In the genomic region with DNA sequence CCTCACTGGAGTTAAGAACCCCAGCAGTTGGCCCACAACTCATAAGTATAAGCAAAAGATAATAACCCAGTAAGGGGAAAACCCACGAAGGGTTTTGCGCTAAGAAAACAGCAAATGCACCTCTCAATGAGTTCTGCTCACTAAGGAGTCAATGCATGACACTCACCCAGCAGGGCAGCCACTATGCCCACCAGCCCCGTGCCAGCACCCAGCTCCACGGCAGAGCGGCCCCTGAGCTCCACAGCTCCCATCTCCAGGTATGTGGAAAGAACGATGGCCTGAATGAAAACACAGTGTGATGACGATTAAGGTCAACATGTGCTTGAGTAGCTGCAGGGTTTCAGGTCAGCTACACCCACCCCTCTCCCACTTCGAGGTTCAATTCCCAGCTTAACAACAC, we compare ENCODE assay signal across 2 cellular contexts.
TF ChIP-seq lines count a peak whose summit lies in the region.

No MANE protein-coding gene starts in this region.

TF ChIP-seq in HepG2, 621 proteins besides CTCF, POLR2A, EP300 and RAD21:
- TF ChIP-seq SALL1 (CRISPR knock-in tag; IDR thresholded peaks at IDR 0.05): 0 out of 2 replicates have a peak, but pooled peaks have one; percentile 11
- TF ChIP-seq, protein P1, sequence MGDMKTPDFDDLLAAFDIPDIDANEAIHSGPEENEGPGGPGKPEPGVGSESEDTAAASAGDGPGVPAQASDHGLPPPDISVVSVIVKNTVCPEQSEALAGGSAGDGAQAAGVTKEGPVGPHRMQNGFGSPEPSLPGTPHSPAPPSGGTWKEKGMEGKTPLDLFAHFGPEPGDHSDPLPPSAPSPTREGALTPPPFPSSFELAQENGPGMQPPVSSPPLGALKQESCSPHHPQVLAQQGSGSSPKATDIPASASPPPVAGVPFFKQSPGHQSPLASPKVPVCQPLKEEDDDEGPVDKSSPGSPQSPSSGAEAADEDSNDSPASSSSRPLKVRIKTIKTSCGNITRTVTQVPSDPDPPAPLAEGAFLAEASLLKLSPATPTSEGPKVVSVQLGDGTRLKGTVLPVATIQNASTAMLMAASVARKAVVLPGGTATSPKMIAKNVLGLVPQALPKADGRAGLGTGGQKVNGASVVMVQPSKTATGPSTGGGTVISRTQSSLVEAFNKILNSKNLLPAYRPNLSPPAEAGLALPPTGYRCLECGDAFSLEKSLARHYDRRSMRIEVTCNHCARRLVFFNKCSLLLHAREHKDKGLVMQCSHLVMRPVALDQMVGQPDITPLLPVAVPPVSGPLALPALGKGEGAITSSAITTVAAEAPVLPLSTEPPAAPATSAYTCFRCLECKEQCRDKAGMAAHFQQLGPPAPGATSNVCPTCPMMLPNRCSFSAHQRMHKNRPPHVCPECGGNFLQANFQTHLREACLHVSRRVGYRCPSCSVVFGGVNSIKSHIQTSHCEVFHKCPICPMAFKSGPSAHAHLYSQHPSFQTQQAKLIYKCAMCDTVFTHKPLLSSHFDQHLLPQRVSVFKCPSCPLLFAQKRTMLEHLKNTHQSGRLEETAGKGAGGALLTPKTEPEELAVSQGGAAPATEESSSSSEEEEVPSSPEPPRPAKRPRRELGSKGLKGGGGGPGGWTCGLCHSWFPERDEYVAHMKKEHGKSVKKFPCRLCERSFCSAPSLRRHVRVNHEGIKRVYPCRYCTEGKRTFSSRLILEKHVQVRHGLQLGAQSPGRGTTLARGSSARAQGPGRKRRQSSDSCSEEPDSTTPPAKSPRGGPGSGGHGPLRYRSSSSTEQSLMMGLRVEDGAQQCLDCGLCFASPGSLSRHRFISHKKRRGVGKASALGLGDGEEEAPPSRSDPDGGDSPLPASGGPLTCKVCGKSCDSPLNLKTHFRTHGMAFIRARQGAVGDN (CRISPR knock-in tag; IDR thresholded peaks at IDR 0.05): peak; percentile 25; the same call in 1 of the 2 replicates
- no peak for TF ChIP-seq LBX2 (CRISPR knock-in tag; IDR thresholded peaks at IDR 0.05; ENCODE audit: borderline replicate concordance)

TF ChIP-seq in GM12878, 131 proteins besides CTCF, POLR2A, EP300 and RAD21:
- TF ChIP-seq POLR2AphosphoS2 (IDR thresholded peaks at IDR 0.05; ENCODE audit: low read depth, low read length) (no peak), ZZZ3 (IDR thresholded peaks at IDR 0.05; ENCODE audit: control insufficient read depth, insufficient read length, low read depth) (no peak), ASH2L (IDR thresholded peaks at IDR 0.05; ENCODE audit: borderline replicate concordance, low read depth) (no peak), NR2C2 (IDR thresholded peaks at IDR 0.05; ENCODE audit: borderline replicate concordance, control insufficient read depth, insufficient read length, low read depth) (no peak), RFX5 (IDR thresholded peaks at IDR 0.05; ENCODE audit: low read depth, low read length) (no peak), RBBP5 (conservative IDR thresholded peaks at IDR 0.05) (no peak), MTA2 (IDR thresholded peaks at IDR 0.05; ENCODE audit: low read depth) (0 out of 2 replicates have a peak, but pooled peaks have one; percentile 0), E4F1 (IDR thresholded peaks at IDR 0.05; ENCODE audit: borderline replicate concordance, partially characterized antibody) (no peak), FOXK2 (IDR thresholded peaks at IDR 0.05) (no peak), TARDBP (IDR thresholded peaks at IDR 0.05; ENCODE audit: borderline replicate concordance) (no peak), USF2 (IDR thresholded peaks at IDR 0.05; ENCODE audit: borderline replicate concordance, low read depth, low read length) (no peak), NR2F1 (conservative IDR thresholded peaks at IDR 0.05) (0 out of 2 replicates have a peak, but pooled peaks have one; percentile 21), EED (IDR thresholded peaks at IDR 0.05; ENCODE audit: low read depth) (no peak), PAX5 (IDR thresholded peaks at IDR 0.05; ENCODE audit: borderline replicate concordance, low read depth, low read length) (no peak), HCFC1 (IDR thresholded peaks at IDR 0.05; ENCODE audit: low read length) (no peak), ZNF384 (IDR thresholded peaks at IDR 0.05; ENCODE audit: borderline replicate concordance, low read depth, low read length) (no peak), MXI1 (IDR thresholded peaks at IDR 0.05; ENCODE audit: low read depth, low read length) (0 out of 2 replicates have a peak, but pooled peaks have one; percentile 13), SREBF1 (IDR thresholded peaks at IDR 0.05; ENCODE audit: low read length) (no peak), TAF1 (IDR thresholded peaks at IDR 0.05; ENCODE audit: borderline replicate concordance, low read depth, low read length) (no peak), FOS (IDR thresholded peaks at IDR 0.05; ENCODE audit: borderline replicate concordance, extremely low read depth, insufficient read length) (no peak), POLR2AphosphoS5 (IDR thresholded peaks at IDR 0.05; ENCODE audit: low read length) (no peak), MAX (IDR thresholded peaks at IDR 0.05; ENCODE audit: low read depth, low read length) (no peak)
